1 cellular context compared by ENCODE assay signal in the genomic region with DNA sequence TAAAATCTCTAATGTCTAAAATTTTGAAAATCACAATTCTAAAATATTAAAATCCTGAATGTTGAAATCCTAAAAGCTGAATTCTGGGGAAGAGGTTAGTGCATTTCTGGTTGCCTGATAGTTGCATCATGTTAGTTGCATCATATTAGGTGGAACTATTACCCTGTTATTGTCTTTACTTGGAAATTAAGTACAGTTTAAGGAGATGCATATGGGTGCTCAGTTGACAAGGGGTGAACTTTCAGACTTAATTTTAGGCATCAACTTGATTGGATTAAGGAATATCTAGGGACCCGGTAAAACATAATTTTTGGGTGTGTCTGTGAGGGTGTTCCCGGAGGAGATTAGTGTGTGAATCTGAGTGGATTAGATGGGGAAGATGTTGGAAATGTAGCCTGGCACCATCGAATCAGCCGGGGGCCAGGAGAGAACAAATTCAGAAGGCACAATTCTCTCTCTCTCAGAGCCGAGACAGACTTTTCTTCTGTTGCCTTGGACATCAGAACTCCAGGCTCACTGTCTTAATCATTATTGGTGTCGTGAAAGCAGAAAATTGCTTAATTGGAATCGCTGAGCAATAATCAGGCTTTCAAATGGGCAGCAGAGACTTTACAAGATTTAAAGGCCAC.
TF ChIP-seq lines count a peak whose summit lies in the region.

No MANE protein-coding gene starts in this region.

TF ChIP-seq in K562, 482 proteins besides CTCF, POLR2A, EP300 and RAD21 (continued from another document and continues in another):
- TF ChIP-seq, protein P1, sequence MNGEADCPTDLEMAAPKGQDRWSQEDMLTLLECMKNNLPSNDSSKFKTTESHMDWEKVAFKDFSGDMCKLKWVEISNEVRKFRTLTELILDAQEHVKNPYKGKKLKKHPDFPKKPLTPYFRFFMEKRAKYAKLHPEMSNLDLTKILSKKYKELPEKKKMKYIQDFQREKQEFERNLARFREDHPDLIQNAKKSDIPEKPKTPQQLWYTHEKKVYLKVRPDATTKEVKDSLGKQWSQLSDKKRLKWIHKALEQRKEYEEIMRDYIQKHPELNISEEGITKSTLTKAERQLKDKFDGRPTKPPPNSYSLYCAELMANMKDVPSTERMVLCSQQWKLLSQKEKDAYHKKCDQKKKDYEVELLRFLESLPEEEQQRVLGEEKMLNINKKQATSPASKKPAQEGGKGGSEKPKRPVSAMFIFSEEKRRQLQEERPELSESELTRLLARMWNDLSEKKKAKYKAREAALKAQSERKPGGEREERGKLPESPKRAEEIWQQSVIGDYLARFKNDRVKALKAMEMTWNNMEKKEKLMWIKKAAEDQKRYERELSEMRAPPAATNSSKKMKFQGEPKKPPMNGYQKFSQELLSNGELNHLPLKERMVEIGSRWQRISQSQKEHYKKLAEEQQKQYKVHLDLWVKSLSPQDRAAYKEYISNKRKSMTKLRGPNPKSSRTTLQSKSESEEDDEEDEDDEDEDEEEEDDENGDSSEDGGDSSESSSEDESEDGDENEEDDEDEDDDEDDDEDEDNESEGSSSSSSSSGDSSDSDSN (IDR thresholded peaks at IDR 0.05; ENCODE audit: borderline replicate concordance in 1 of 2, low read depth in 2 of 2, low read length in 2 of 2): no peak
- no peak for TF ChIP-seq KAT7 (CRISPR knock-in tag; IDR thresholded peaks at IDR 0.05; ENCODE audit: borderline replicate concordance)
- no peak for TF ChIP-seq STAT5B (CRISPR knock-in tag; IDR thresholded peaks at IDR 0.05)
- TF ChIP-seq, protein P2, sequence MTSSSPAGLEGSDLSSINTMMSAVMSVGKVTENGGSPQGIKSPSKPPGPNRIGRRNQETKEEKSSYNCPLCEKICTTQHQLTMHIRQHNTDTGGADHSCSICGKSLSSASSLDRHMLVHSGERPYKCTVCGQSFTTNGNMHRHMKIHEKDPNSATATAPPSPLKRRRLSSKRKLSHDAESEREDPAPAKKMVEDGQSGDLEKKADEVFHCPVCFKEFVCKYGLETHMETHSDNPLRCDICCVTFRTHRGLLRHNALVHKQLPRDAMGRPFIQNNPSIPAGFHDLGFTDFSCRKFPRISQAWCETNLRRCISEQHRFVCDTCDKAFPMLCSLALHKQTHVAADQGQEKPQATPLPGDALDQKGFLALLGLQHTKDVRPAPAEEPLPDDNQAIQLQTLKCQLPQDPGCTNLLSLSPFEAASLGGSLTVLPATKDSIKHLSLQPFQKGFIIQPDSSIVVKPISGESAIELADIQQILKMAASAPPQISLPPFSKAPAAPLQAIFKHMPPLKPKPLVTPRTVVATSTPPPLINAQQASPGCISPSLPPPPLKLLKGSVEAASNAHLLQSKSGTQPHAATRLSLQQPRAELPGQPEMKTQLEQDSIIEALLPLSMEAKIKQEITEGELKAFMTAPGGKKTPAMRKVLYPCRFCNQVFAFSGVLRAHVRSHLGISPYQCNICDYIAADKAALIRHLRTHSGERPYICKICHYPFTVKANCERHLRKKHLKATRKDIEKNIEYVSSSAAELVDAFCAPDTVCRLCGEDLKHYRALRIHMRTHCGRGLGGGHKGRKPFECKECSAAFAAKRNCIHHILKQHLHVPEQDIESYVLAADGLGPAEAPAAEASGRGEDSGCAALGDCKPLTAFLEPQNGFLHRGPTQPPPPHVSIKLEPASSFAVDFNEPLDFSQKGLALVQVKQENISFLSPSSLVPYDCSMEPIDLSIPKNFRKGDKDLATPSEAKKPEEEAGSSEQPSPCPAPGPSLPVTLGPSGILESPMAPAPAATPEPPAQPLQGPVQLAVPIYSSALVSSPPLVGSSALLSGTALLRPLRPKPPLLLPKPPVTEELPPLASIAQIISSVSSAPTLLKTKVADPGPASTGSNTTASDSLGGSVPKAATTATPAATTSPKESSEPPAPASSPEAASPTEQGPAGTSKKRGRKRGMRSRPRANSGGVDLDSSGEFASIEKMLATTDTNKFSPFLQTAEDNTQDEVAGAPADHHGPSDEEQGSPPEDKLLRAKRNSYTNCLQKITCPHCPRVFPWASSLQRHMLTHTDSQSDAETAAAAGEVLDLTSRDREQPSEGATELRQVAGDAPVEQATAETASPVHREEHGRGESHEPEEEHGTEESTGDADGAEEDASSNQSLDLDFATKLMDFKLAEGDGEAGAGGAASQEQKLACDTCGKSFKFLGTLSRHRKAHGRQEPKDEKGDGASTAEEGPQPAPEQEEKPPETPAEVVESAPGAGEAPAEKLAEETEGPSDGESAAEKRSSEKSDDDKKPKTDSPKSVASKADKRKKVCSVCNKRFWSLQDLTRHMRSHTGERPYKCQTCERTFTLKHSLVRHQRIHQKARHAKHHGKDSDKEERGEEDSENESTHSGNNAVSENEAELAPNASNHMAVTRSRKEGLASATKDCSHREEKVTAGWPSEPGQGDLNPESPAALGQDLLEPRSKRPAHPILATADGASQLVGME (CRISPR knock-in tag; IDR thresholded peaks at IDR 0.05): peak; percentile 92
- TF ChIP-seq ZNF41 (CRISPR knock-in tag; conservative IDR thresholded peaks at IDR 0.05): peak; percentile 92
- no peak for TF ChIP-seq ZNF785 (CRISPR knock-in tag; IDR thresholded peaks at IDR 0.05)
- TF ChIP-seq TOE1 (IDR thresholded peaks at IDR 0.05; ENCODE audit: borderline replicate concordance): no peak
- no peak for TF ChIP-seq TOE1 (CRISPR knock-in tag; IDR thresholded peaks at IDR 0.05; ENCODE audit: borderline replicate concordance, low read depth)
- TF ChIP-seq CEBPB (tag; IDR thresholded peaks at IDR 0.05): peak; percentile 86
- TF ChIP-seq, protein P3, sequence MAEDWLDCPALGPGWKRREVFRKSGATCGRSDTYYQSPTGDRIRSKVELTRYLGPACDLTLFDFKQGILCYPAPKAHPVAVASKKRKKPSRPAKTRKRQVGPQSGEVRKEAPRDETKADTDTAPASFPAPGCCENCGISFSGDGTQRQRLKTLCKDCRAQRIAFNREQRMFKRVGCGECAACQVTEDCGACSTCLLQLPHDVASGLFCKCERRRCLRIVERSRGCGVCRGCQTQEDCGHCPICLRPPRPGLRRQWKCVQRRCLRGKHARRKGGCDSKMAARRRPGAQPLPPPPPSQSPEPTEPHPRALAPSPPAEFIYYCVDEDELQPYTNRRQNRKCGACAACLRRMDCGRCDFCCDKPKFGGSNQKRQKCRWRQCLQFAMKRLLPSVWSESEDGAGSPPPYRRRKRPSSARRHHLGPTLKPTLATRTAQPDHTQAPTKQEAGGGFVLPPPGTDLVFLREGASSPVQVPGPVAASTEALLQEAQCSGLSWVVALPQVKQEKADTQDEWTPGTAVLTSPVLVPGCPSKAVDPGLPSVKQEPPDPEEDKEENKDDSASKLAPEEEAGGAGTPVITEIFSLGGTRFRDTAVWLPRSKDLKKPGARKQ (CRISPR knock-in tag; IDR thresholded peaks at IDR 0.05): peak; percentile 56; the same call in 1 of the 2 replicates
- no peak for TF ChIP-seq SLC30A9 (CRISPR knock-in tag; IDR thresholded peaks at IDR 0.05)
- TF ChIP-seq, protein P4, sequence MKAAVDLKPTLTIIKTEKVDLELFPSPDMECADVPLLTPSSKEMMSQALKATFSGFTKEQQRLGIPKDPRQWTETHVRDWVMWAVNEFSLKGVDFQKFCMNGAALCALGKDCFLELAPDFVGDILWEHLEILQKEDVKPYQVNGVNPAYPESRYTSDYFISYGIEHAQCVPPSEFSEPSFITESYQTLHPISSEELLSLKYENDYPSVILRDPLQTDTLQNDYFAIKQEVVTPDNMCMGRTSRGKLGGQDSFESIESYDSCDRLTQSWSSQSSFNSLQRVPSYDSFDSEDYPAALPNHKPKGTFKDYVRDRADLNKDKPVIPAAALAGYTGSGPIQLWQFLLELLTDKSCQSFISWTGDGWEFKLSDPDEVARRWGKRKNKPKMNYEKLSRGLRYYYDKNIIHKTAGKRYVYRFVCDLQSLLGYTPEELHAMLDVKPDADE (conservative IDR thresholded peaks at IDR 0.05; ENCODE audit: control insufficient read depth, low read depth, low read length): no peak
- no peak for TF ChIP-seq NCOA2 (IDR thresholded peaks at IDR 0.05; ENCODE audit: partially characterized antibody in 2 of 2)
- no peak for TF ChIP-seq ZNF696 (CRISPR knock-in tag; conservative IDR thresholded peaks at IDR 0.05)
- TF ChIP-seq IFI16 (CRISPR knock-in tag; IDR thresholded peaks at IDR 0.05): no peak
- no peak for TF ChIP-seq NFATC3 (IDR thresholded peaks at IDR 0.05)
- TF ChIP-seq BHLHE40 (IDR thresholded peaks at IDR 0.05; ENCODE audit: low read length): no peak
- TF ChIP-seq RBM34 (IDR thresholded peaks at IDR 0.05; ENCODE audit: borderline replicate concordance, insufficient read depth, low read length): no peak
- TF ChIP-seq, protein P5, sequence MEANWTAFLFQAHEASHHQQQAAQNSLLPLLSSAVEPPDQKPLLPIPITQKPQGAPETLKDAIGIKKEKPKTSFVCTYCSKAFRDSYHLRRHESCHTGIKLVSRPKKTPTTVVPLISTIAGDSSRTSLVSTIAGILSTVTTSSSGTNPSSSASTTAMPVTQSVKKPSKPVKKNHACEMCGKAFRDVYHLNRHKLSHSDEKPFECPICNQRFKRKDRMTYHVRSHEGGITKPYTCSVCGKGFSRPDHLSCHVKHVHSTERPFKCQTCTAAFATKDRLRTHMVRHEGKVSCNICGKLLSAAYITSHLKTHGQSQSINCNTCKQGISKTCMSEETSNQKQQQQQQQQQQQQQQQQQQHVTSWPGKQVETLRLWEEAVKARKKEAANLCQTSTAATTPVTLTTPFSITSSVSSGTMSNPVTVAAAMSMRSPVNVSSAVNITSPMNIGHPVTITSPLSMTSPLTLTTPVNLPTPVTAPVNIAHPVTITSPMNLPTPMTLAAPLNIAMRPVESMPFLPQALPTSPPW (CRISPR knock-in tag; IDR thresholded peaks at IDR 0.05): 0 out of 2 replicates have a peak, but pooled peaks have one; percentile 16
- TF ChIP-seq, protein P6, sequence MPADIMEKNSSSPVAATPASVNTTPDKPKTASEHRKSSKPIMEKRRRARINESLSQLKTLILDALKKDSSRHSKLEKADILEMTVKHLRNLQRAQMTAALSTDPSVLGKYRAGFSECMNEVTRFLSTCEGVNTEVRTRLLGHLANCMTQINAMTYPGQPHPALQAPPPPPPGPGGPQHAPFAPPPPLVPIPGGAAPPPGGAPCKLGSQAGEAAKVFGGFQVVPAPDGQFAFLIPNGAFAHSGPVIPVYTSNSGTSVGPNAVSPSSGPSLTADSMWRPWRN (IDR thresholded peaks at IDR 0.05; ENCODE audit: low read depth): no peak
- TF ChIP-seq, protein P7, sequence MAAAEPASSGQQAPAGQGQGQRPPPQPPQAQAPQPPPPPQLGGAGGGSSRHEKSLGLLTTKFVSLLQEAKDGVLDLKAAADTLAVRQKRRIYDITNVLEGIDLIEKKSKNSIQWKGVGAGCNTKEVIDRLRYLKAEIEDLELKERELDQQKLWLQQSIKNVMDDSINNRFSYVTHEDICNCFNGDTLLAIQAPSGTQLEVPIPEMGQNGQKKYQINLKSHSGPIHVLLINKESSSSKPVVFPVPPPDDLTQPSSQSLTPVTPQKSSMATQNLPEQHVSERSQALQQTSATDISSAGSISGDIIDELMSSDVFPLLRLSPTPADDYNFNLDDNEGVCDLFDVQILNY (CRISPR knock-in tag; IDR thresholded peaks at IDR 0.05): no peak
- no peak for TF ChIP-seq ZNF707 (CRISPR knock-in tag; conservative IDR thresholded peaks at IDR 0.05)
- no peak for TF ChIP-seq RBM15 (IDR thresholded peaks at IDR 0.05; ENCODE audit: insufficient read depth, low read length)
- no peak for TF ChIP-seq ZNF408 (CRISPR knock-in tag; IDR thresholded peaks at IDR 0.05; ENCODE audit: low read depth)
- TF ChIP-seq STAG1 (CRISPR knock-in tag; IDR thresholded peaks at IDR 0.05; ENCODE audit: borderline replicate concordance): no peak
- no peak for TF ChIP-seq ZC3H4 (CRISPR knock-in tag; IDR thresholded peaks at IDR 0.05; ENCODE audit: borderline replicate concordance)
- peak; percentile 79 for TF ChIP-seq BRD9 (IDR thresholded peaks at IDR 0.05; ENCODE audit: low read depth, partially characterized antibody)
- TF ChIP-seq ZC3H11A (IDR thresholded peaks at IDR 0.05; ENCODE audit: low read depth, low read length): no peak
- TF ChIP-seq FOXJ3 (CRISPR knock-in tag; IDR thresholded peaks at IDR 0.05): no peak
- no peak for TF ChIP-seq TBL1XR1 (IDR thresholded peaks at IDR 0.05; ENCODE audit: low read length in 2 of 2)
- TF ChIP-seq, protein P8, sequence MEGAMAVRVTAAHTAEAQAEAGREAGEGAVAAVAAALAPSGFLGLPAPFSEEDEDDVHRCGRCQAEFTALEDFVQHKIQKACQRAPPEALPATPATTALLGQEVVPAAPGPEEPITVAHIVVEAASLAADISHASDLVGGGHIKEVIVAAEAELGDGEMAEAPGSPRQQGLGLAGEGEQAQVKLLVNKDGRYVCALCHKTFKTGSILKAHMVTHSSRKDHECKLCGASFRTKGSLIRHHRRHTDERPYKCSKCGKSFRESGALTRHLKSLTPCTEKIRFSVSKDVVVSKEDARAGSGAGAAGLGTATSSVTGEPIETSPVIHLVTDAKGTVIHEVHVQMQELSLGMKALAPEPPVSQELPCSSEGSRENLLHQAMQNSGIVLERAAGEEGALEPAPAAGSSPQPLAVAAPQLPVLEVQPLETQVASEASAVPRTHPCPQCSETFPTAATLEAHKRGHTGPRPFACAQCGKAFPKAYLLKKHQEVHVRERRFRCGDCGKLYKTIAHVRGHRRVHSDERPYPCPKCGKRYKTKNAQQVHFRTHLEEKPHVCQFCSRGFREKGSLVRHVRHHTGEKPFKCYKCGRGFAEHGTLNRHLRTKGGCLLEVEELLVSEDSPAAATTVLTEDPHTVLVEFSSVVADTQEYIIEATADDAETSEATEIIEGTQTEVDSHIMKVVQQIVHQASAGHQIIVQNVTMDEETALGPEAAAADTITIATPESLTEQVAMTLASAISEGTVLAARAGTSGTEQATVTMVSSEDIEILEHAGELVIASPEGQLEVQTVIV (CRISPR knock-in tag; IDR thresholded peaks at IDR 0.05; ENCODE audit: borderline replicate concordance): no peak
- TF ChIP-seq ATF7 (IDR thresholded peaks at IDR 0.05): peak; percentile 84
- TF ChIP-seq, protein P9, sequence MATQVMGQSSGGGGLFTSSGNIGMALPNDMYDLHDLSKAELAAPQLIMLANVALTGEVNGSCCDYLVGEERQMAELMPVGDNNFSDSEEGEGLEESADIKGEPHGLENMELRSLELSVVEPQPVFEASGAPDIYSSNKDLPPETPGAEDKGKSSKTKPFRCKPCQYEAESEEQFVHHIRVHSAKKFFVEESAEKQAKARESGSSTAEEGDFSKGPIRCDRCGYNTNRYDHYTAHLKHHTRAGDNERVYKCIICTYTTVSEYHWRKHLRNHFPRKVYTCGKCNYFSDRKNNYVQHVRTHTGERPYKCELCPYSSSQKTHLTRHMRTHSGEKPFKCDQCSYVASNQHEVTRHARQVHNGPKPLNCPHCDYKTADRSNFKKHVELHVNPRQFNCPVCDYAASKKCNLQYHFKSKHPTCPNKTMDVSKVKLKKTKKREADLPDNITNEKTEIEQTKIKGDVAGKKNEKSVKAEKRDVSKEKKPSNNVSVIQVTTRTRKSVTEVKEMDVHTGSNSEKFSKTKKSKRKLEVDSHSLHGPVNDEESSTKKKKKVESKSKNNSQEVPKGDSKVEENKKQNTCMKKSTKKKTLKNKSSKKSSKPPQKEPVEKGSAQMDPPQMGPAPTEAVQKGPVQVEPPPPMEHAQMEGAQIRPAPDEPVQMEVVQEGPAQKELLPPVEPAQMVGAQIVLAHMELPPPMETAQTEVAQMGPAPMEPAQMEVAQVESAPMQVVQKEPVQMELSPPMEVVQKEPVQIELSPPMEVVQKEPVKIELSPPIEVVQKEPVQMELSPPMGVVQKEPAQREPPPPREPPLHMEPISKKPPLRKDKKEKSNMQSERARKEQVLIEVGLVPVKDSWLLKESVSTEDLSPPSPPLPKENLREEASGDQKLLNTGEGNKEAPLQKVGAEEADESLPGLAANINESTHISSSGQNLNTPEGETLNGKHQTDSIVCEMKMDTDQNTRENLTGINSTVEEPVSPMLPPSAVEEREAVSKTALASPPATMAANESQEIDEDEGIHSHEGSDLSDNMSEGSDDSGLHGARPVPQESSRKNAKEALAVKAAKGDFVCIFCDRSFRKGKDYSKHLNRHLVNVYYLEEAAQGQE (CRISPR knock-in tag; IDR thresholded peaks at IDR 0.05; ENCODE audit: low read depth): no peak
- TF ChIP-seq ZNF780A (CRISPR knock-in tag; IDR thresholded peaks at IDR 0.05): peak; percentile 47; the same call in 1 of the 2 replicates
- peak; percentile 90 for TF ChIP-seq ZNF311 (CRISPR knock-in tag; IDR thresholded peaks at IDR 0.05)
- TF ChIP-seq MCM5 (IDR thresholded peaks at IDR 0.05; ENCODE audit: low read depth): no peak
- no peak for TF ChIP-seq PML (IDR thresholded peaks at IDR 0.05; ENCODE audit: low read length)
